In genomic region chr1:92655197-92655801, GRCh38 we compare ENCODE assay signal across 1 cellular context.
TF ChIP-seq lines count a peak whose summit lies in the region.

No MANE protein-coding gene starts in this region.

TF ChIP-seq in HEK293, 187 proteins besides CTCF, POLR2A, EP300 and RAD21 (continued from another document):
- TF ChIP-seq ZNF518A (tag by site-specific recombination; conservative IDR thresholded peaks at IDR 0.05; ENCODE audit: low read depth) (no peak), ZNF174 (tag by site-specific recombination; IDR thresholded peaks at IDR 0.05) (no peak), ZNF624 (tag by site-specific recombination; IDR thresholded peaks at IDR 0.05) (no peak), GLIS1 (tag by site-specific recombination; IDR thresholded peaks at IDR 0.05) (no peak), ZNF211 (tag by site-specific recombination; IDR thresholded peaks at IDR 0.05; ENCODE audit: low read depth) (no peak), REST (tag by site-specific recombination; IDR thresholded peaks at IDR 0.05) (no peak), ZNF585B (tag by site-specific recombination; IDR thresholded peaks at IDR 0.05) (no peak), ZNF664 (tag by site-specific recombination; IDR thresholded peaks at IDR 0.05) (no peak), OSR2 (tag by site-specific recombination; IDR thresholded peaks at IDR 0.05) (no peak), KLF1 (tag by site-specific recombination; IDR thresholded peaks at IDR 0.05) (no peak), ZNF280D (tag by site-specific recombination; IDR thresholded peaks at IDR 0.05) (0 out of 2 replicates have a peak, but pooled peaks have one; percentile 15), ZNF558 (tag by site-specific recombination; IDR thresholded peaks at IDR 0.05) (no peak), SETDB1 (IDR thresholded peaks at IDR 0.05; ENCODE audit: insufficient read length, low read length) (peak; percentile 100), FEZF1 (tag by site-specific recombination; IDR thresholded peaks at IDR 0.05) (no peak), ZIC2 (tag by site-specific recombination; IDR thresholded peaks at IDR 0.05) (no peak), ZNF350 (tag by site-specific recombination; IDR thresholded peaks at IDR 0.05) (no peak), ZNF398 (tag by site-specific recombination; IDR thresholded peaks at IDR 0.05) (no peak), ZNF138 (tag by site-specific recombination; IDR thresholded peaks at IDR 0.05; ENCODE audit: borderline replicate concordance) (no peak), ZBTB8A (tag by site-specific recombination; IDR thresholded peaks at IDR 0.05) (no peak), ZNF529 (tag by site-specific recombination; IDR thresholded peaks at IDR 0.05; ENCODE audit: insufficient replicate concordance) (no peak), GLIS2 (tag by site-specific recombination; IDR thresholded peaks at IDR 0.05) (no peak), BCL11B (tag by site-specific recombination; IDR thresholded peaks at IDR 0.05; ENCODE audit: low read depth) (no peak)
